ENCODE assay signal across 8 cellular contexts in genomic region chr11:67303989-67304411, GRCh38. TPM values are rescaled to one million over a fixed set of nuclear protein-coding genes. Genes with fewer than 3 reads are reported as not detected.
DNase-seq lines count a peak whose midpoint lies in the region; ATAC-seq and TF ChIP-seq lines count a peak whose summit lies in the region.

No MANE protein-coding gene starts in this region.

- TF ChIP-seq CTCF in fibroblast of pulmonary artery (IDR thresholded peaks at IDR 0.05; ENCODE audit: low read length, missing control alignments) (no peak), ovary (IDR thresholded peaks at IDR 0.05) (no peak)

- WGBS in ovary, 3 donors, result 0 to 8% (median 3%) methylated on average over 18 to 25 of the region's 25 CpGs

- H3K27ac ChIP-seq in ovary, result peak overlapping the region; percentile 81 to 82

- no peak for TF ChIP-seq POLR2A in ovary (IDR thresholded peaks at IDR 0.05)

- intact Hi-C loops in ovary (cut with DNase I), result no loop called here

- ATAC-seq in HG03460 (IDR thresholded peaks at IDR 0.05; ENCODE audit: unreplicated experiment), result no peak

- no peaks in the 10 kb centered on the region for H3K27me3 ChIP-seq in ovary

- TF ChIP-seq EP300 in ovary (IDR thresholded peaks at IDR 0.05), result no peak

- H3K4me3 ChIP-seq in fibroblast of pulmonary artery (replicated peaks; ENCODE audit: low read depth, low read length) (peak overlapping the region; percentile 70), ovary (peak overlapping the region; percentile 61)

- H3K9me3 ChIP-seq in ovary, result no peaks in the 10 kb centered on the region

- H3K36me3 ChIP-seq in ovary, result no peaks in the 10 kb centered on the region

- DNase-seq in GM03348 (ENCODE audit: low spot score), result peak; percentile 48
- peak in 3 of 5 experiments; percentile 16 to 50 (median 21) for DNase-seq in T-helper 2 cell
- no peak for DNase-seq in fibroblast of pulmonary artery (ENCODE audit: low read depth)
- DNase-seq in ovary, result peak in 4 of 5 donors; percentile 39 to 71 (median 56)
- DNase-seq in NCI-H187 treated with DMSO at 0.1 percent for 48 hours (lab: John Stamatoyannopoulos, UW), result no peak
- DNase-seq in DMS153 (lab: John Stamatoyannopoulos, UW), result no peak
- DNase-seq in OCI-M2 (lab: John Stamatoyannopoulos, UW; ENCODE audit: unreplicated experiment), result no peak

- peaks cover 9% of the 10 kb centered on the region for H3K4me1 ChIP-seq in ovary (ENCODE audit: insufficient read depth)

RNA-seq across cellular contexts. Expression of gene SSH3, which starts 0.7 kb away (rescaled TPM):
- 10 to 100 TPM; 37.9 to 69.9 (median 52.1) TPM for total RNA-seq in ovary
- 10 to 100 TPM; 18.1 to 32.1 TPM for polyA plus RNA-seq in ovary

RNA-seq across cellular contexts. Expression of gene ANKRD13D, which starts 14.9 kb away (rescaled TPM):
- 10 to 100 TPM; 35.6 to 60.9 (median 44.6) TPM for total RNA-seq in ovary
- 10 to 100 TPM in 1 of 2 donors, 1 to 10 TPM in 1; 5.6 to 29.3 TPM for polyA plus RNA-seq in ovary

RNA-seq across cellular contexts. Expression of gene GRK2, which starts 37.7 kb away (rescaled TPM):
- total RNA-seq in ovary, result 10 to 100 TPM; 24.8 to 58.1 (median 49.0) TPM
- polyA plus RNA-seq in ovary, result 10 to 100 TPM; 21.5 to 39.3 TPM

RNA-seq across cellular contexts. Expression of gene POLD4, which starts 49.3 kb away (rescaled TPM):
- total RNA-seq in ovary, result 10 to 100 TPM; 22.6 to 57.7 (median 47.2) TPM
- 10 to 100 TPM; 12.5 to 87.8 TPM for polyA plus RNA-seq in ovary

Comparison
In these comparisons a context has a peak if more than half of its experiments do, and no peak if none do; other contexts are left out.
1. DNase-seq: peak in GM03348 (single experiment), T-helper 2 cell (3 of 5) and ovary (4 of 5); none in fibroblast of pulmonary artery (single experiment), NCI-H187 treated with DMSO at 0.1 percent for 48 hours (single experiment), DMS153 (single experiment) and OCI-M2 (single experiment).